1 cellular context compared by ENCODE assay signal in the genomic region with DNA sequence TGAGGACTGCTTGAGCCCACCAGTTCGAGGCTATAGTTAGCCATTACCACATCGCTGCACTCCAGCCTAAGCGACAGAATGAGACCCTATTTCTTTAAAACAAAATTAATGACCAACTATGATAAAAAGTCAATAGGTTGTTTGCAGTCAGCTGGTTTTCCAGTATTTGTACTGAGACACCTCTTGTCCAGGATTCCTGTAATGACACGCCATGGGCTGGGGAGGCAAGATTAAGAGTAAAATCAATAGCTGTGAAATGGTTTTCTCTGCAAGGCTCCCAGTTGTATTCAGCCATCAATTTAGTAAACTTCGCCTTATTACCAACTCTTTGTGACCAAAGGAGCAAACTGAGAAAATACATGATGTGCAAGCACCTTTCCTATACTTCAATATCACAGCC.
TF ChIP-seq lines count a peak whose summit lies in the region.

No MANE protein-coding gene starts in this region.

TF ChIP-seq in SK-N-SH, 30 proteins besides CTCF, POLR2A, EP300 and RAD21 (continued from another document):
- TF ChIP-seq, protein P1, sequence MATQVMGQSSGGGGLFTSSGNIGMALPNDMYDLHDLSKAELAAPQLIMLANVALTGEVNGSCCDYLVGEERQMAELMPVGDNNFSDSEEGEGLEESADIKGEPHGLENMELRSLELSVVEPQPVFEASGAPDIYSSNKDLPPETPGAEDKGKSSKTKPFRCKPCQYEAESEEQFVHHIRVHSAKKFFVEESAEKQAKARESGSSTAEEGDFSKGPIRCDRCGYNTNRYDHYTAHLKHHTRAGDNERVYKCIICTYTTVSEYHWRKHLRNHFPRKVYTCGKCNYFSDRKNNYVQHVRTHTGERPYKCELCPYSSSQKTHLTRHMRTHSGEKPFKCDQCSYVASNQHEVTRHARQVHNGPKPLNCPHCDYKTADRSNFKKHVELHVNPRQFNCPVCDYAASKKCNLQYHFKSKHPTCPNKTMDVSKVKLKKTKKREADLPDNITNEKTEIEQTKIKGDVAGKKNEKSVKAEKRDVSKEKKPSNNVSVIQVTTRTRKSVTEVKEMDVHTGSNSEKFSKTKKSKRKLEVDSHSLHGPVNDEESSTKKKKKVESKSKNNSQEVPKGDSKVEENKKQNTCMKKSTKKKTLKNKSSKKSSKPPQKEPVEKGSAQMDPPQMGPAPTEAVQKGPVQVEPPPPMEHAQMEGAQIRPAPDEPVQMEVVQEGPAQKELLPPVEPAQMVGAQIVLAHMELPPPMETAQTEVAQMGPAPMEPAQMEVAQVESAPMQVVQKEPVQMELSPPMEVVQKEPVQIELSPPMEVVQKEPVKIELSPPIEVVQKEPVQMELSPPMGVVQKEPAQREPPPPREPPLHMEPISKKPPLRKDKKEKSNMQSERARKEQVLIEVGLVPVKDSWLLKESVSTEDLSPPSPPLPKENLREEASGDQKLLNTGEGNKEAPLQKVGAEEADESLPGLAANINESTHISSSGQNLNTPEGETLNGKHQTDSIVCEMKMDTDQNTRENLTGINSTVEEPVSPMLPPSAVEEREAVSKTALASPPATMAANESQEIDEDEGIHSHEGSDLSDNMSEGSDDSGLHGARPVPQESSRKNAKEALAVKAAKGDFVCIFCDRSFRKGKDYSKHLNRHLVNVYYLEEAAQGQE (IDR thresholded peaks at IDR 0.05; ENCODE audit: low read depth, low read length): no peak
- TF ChIP-seq, protein P2, sequence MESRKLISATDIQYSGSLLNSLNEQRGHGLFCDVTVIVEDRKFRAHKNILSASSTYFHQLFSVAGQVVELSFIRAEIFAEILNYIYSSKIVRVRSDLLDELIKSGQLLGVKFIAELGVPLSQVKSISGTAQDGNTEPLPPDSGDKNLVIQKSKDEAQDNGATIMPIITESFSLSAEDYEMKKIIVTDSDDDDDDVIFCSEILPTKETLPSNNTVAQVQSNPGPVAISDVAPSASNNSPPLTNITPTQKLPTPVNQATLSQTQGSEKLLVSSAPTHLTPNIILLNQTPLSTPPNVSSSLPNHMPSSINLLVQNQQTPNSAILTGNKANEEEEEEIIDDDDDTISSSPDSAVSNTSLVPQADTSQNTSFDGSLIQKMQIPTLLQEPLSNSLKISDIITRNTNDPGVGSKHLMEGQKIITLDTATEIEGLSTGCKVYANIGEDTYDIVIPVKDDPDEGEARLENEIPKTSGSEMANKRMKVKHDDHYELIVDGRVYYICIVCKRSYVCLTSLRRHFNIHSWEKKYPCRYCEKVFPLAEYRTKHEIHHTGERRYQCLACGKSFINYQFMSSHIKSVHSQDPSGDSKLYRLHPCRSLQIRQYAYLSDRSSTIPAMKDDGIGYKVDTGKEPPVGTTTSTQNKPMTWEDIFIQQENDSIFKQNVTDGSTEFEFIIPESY (IDR thresholded peaks at IDR 0.05; ENCODE audit: borderline replicate concordance, low read depth): no peak
TF ChIP-seq in SK-N-SH: peak in this region for 0.
